ENCODE assay signal across 2 cellular contexts in the genomic region with DNA sequence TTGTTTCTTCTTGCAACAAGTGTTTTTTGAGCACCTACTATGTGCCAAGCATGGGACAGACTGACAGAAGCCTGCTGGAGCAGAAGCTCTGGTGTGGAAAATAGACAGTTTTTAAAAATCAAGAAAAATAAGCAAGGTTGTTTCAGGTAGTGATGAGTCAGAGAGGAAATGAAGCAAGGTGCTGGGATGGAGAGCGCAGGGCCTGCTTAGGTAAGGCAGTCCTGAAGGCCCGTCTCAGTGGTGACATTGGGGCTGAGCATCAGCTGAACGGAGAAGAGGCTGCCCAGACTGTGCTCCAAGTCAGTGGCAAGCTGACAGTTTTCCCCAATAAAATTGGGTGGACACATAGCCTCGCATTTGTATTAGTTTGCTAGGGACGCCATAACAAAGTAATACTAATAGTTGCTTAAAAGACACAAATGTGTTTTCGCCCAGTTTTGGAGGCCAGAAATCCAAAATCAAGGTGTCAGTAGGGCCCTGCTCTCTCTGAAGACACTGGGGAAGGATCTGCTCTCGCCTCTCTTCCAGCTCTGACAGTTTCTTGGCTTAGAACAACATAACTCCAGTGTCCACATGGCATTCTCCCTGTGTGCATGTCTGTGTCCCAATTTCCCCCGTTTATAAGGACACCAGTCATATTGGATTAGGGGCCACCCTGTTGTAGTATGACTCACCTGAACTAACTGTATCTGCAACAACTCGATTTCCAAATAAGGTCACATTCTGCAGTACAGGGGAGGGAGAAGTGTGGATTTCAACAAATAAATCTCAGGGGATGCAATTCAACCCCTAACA.
TF ChIP-seq lines count a peak whose summit lies in the region.

No MANE protein-coding gene starts in this region.

TF ChIP-seq in HepG2, 621 proteins besides CTCF, POLR2A, EP300 and RAD21:
- TF ChIP-seq, protein P1, sequence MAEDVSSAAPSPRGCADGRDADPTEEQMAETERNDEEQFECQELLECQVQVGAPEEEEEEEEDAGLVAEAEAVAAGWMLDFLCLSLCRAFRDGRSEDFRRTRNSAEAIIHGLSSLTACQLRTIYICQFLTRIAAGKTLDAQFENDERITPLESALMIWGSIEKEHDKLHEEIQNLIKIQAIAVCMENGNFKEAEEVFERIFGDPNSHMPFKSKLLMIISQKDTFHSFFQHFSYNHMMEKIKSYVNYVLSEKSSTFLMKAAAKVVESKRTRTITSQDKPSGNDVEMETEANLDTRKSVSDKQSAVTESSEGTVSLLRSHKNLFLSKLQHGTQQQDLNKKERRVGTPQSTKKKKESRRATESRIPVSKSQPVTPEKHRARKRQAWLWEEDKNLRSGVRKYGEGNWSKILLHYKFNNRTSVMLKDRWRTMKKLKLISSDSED (CRISPR knock-in tag; IDR thresholded peaks at IDR 0.05) = no peak
- TF ChIP-seq ZFX (CRISPR knock-in tag; IDR thresholded peaks at IDR 0.05; ENCODE audit: low read depth) = no peak
- TF ChIP-seq KDM4B (CRISPR knock-in tag; IDR thresholded peaks at IDR 0.05) = no peak
- no peak for TF ChIP-seq ZZZ3 (CRISPR knock-in tag; IDR thresholded peaks at IDR 0.05; ENCODE audit: borderline replicate concordance)
- TF ChIP-seq FLYWCH1 (CRISPR knock-in tag; IDR thresholded peaks at IDR 0.05) = no peak
- peak; percentile 46; the same call in 1 of the 2 replicates for TF ChIP-seq FOSL2 (CRISPR knock-in tag; IDR thresholded peaks at IDR 0.05)
- TF ChIP-seq SP140L (CRISPR knock-in tag; IDR thresholded peaks at IDR 0.05; ENCODE audit: borderline replicate concordance) = no peak
- no peak for TF ChIP-seq KDM2A (CRISPR knock-in tag; IDR thresholded peaks at IDR 0.05; ENCODE audit: borderline replicate concordance, low read depth)

TF ChIP-seq in SK-N-SH treated with all-trans-retinoic acid at 6 μM for 48 hours, 23 proteins besides CTCF, POLR2A, EP300 and RAD21:
- TF ChIP-seq RARB (CRISPR knock-in tag; IDR thresholded peaks at IDR 0.05) (no peak), ZNF70 (CRISPR knock-in tag; IDR thresholded peaks at IDR 0.05) (no peak), TCF4 (CRISPR knock-in tag; IDR thresholded peaks at IDR 0.05; ENCODE audit: borderline replicate concordance) (no peak), ZC3H10 (CRISPR knock-in tag; IDR thresholded peaks at IDR 0.05) (no peak), ESRRG (CRISPR knock-in tag; IDR thresholded peaks at IDR 0.05) (no peak), SNAI2 (CRISPR knock-in tag; IDR thresholded peaks at IDR 0.05) (no peak), ZNF565 (CRISPR knock-in tag; conservative IDR thresholded peaks at IDR 0.05; ENCODE audit: low read depth) (no peak), GLIS3 (CRISPR knock-in tag; IDR thresholded peaks at IDR 0.05) (no peak), ZFP30 (CRISPR knock-in tag; IDR thresholded peaks at IDR 0.05) (no peak), PPARA (CRISPR knock-in tag; IDR thresholded peaks at IDR 0.05; ENCODE audit: borderline replicate concordance) (no peak), OSR1 (CRISPR knock-in tag; IDR thresholded peaks at IDR 0.05) (no peak), CSDC2 (CRISPR knock-in tag; IDR thresholded peaks at IDR 0.05) (no peak), BACH2 (CRISPR knock-in tag; IDR thresholded peaks at IDR 0.05; ENCODE audit: borderline replicate concordance) (no peak), ARNTL (CRISPR knock-in tag; IDR thresholded peaks at IDR 0.05; ENCODE audit: borderline replicate concordance, low read depth) (no peak)
- TF ChIP-seq, protein P2, sequence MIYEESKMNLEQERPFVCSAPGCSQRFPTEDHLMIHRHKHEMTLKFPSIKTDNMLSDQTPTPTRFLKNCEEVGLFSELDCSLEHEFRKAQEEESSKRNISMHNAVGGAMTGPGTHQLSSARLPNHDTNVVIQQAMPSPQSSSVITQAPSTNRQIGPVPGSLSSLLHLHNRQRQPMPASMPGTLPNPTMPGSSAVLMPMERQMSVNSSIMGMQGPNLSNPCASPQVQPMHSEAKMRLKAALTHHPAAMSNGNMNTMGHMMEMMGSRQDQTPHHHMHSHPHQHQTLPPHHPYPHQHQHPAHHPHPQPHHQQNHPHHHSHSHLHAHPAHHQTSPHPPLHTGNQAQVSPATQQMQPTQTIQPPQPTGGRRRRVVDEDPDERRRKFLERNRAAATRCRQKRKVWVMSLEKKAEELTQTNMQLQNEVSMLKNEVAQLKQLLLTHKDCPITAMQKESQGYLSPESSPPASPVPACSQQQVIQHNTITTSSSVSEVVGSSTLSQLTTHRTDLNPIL (CRISPR knock-in tag; IDR thresholded peaks at IDR 0.05; ENCODE audit: low read depth) = no peak
- TF ChIP-seq, protein P3, sequence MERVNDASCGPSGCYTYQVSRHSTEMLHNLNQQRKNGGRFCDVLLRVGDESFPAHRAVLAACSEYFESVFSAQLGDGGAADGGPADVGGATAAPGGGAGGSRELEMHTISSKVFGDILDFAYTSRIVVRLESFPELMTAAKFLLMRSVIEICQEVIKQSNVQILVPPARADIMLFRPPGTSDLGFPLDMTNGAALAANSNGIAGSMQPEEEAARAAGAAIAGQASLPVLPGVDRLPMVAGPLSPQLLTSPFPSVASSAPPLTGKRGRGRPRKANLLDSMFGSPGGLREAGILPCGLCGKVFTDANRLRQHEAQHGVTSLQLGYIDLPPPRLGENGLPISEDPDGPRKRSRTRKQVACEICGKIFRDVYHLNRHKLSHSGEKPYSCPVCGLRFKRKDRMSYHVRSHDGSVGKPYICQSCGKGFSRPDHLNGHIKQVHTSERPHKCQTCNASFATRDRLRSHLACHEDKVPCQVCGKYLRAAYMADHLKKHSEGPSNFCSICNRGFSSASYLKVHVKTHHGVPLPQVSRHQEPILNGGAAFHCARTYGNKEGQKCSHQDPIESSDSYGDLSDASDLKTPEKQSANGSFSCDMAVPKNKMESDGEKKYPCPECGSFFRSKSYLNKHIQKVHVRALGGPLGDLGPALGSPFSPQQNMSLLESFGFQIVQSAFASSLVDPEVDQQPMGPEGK (CRISPR knock-in tag; IDR thresholded peaks at IDR 0.05; ENCODE audit: borderline replicate concordance) = no peak
- TF ChIP-seq, protein P4, sequence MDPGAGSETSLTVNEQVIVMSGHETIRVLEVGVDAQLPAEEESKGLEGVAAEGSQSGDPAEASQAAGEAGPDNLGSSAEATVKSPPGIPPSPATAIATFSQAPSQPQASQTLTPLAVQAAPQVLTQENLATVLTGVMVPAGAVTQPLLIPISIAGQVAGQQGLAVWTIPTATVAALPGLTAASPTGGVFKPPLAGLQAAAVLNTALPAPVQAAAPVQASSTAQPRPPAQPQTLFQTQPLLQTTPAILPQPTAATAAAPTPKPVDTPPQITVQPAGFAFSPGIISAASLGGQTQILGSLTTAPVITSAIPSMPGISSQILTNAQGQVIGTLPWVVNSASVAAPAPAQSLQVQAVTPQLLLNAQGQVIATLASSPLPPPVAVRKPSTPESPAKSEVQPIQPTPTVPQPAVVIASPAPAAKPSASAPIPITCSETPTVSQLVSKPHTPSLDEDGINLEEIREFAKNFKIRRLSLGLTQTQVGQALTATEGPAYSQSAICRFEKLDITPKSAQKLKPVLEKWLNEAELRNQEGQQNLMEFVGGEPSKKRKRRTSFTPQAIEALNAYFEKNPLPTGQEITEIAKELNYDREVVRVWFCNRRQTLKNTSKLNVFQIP (CRISPR knock-in tag; IDR thresholded peaks at IDR 0.05; ENCODE audit: borderline replicate concordance, low read depth) = no peak
- TF ChIP-seq, protein P5, sequence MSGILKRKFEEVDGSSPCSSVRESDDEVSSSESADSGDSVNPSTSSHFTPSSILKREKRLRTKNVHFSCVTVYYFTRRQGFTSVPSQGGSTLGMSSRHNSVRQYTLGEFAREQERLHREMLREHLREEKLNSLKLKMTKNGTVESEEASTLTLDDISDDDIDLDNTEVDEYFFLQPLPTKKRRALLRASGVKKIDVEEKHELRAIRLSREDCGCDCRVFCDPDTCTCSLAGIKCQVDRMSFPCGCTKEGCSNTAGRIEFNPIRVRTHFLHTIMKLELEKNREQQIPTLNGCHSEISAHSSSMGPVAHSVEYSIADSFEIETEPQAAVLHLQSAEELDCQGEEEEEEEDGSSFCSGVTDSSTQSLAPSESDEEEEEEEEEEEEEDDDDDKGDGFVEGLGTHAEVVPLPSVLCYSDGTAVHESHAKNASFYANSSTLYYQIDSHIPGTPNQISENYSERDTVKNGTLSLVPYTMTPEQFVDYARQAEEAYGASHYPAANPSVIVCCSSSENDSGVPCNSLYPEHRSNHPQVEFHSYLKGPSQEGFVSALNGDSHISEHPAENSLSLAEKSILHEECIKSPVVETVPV (CRISPR knock-in tag; IDR thresholded peaks at IDR 0.05) = no peak
